1 cellular context compared by ENCODE assay signal in the genomic region with DNA sequence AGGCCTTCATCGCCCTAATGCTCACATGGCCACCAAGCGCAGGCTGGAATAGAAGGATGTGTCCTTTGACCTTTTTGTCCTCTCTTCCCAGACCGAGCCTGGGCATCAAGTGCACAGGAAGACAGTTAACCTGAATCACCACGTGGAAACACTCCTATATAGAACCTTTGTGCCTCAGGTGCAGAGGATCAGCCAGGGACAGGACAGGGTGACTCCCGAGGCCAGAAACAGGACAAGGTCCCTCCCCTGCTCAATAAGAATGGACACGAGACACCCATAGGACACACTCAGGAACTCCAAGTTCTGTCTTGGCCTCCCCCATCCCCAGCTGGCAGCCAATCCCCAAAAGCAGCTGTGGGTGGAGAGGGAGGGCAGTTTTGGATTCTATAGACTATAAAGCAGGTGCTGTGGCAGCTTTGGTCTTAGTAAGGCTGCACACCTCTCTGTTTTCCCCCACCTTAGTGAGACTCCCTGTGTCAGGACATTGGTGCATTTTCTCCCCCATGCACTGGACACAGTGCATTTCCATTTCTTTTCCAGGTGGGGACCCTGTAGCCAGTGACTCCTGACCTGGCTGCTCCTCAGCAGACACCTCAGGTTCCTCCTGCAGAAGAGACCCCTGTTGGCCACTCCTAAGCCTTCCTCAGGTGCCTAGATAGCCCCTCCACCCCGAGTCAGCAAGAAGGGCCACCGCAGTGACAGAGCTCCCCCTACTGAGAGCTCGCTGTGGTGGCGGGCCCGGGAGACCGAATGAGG.
A peak's percentile ranks its signal among the peaks of the same experiment; 100 is the strongest.
TF ChIP-seq lines count a peak whose summit lies in the region.

No MANE protein-coding gene starts in this region.

TF ChIP-seq in HepG2, 621 proteins besides CTCF, POLR2A, EP300 and RAD21 (continued from another document and continues in another):
- TF ChIP-seq NPAS2 (CRISPR knock-in tag; IDR thresholded peaks at IDR 0.05; ENCODE audit: borderline replicate concordance) (no peak), DDIT3 (CRISPR knock-in tag; IDR thresholded peaks at IDR 0.05) (no peak), ZNF235 (CRISPR knock-in tag; IDR thresholded peaks at IDR 0.05; ENCODE audit: borderline replicate concordance) (no peak), BRCA1 (CRISPR knock-in tag; IDR thresholded peaks at IDR 0.05) (no peak), ZEB1 (IDR thresholded peaks at IDR 0.05; ENCODE audit: insufficient replicate concordance, low read depth) (peak; percentile 69), NCOA2 (CRISPR knock-in tag; IDR thresholded peaks at IDR 0.05) (peak; percentile 80), NFIC (IDR thresholded peaks at IDR 0.05; ENCODE audit: low read length) (no peak), PAWR (CRISPR knock-in tag; IDR thresholded peaks at IDR 0.05; ENCODE audit: borderline replicate concordance) (no peak), PAF1 (CRISPR knock-in tag; IDR thresholded peaks at IDR 0.05) (no peak), CEBPB (IDR thresholded peaks at IDR 0.05; ENCODE audit: borderline replicate concordance, low read depth, low read length) (no peak), ZNF777 (CRISPR knock-in tag; IDR thresholded peaks at IDR 0.05) (no peak), MTF2 (CRISPR knock-in tag; IDR thresholded peaks at IDR 0.05; ENCODE audit: borderline replicate concordance) (no peak), PBX3 (CRISPR knock-in tag; IDR thresholded peaks at IDR 0.05; ENCODE audit: borderline replicate concordance) (no peak), ZNF282 (IDR thresholded peaks at IDR 0.05; ENCODE audit: partially characterized antibody) (no peak), HNRNPH1 (optimal IDR thresholded peaks at IDR 0.05; ENCODE audit: low read depth, low read length) (no peak), SAFB2 (CRISPR knock-in tag; IDR thresholded peaks at IDR 0.05; ENCODE audit: borderline replicate concordance, low read depth) (no peak), TAF15 (IDR thresholded peaks at IDR 0.05; ENCODE audit: low read depth, low read length, poor library complexity, severe bottlenecking) (no peak), KAT8 (CRISPR knock-in tag; IDR thresholded peaks at IDR 0.05) (peak; percentile 75), ZBTB42 (CRISPR knock-in tag; IDR thresholded peaks at IDR 0.05) (no peak), PHF8 (CRISPR knock-in tag; IDR thresholded peaks at IDR 0.05) (no peak), KMT2B (CRISPR knock-in tag; IDR thresholded peaks at IDR 0.05) (no peak; the same call in 1 of the 2 replicates), THRA (CRISPR knock-in tag; IDR thresholded peaks at IDR 0.05; ENCODE audit: borderline replicate concordance) (no peak), ZNF839 (CRISPR knock-in tag; IDR thresholded peaks at IDR 0.05; ENCODE audit: borderline replicate concordance) (no peak), TOE1 (CRISPR knock-in tag; IDR thresholded peaks at IDR 0.05) (peak; percentile 65; the same call in 1 of the 2 replicates), POLR2G (IDR thresholded peaks at IDR 0.05; ENCODE audit: low read depth, low read length) (no peak), ARNT (IDR thresholded peaks at IDR 0.05) (no peak), ZNF577 (CRISPR knock-in tag; IDR thresholded peaks at IDR 0.05; ENCODE audit: borderline replicate concordance, low read depth) (no peak), JDP2 (CRISPR knock-in tag; IDR thresholded peaks at IDR 0.05; ENCODE audit: borderline replicate concordance) (no peak), ZNF451 (CRISPR knock-in tag; IDR thresholded peaks at IDR 0.05) (no peak), ZSCAN20 (CRISPR knock-in tag; IDR thresholded peaks at IDR 0.05; ENCODE audit: borderline replicate concordance) (no peak), TEAD3 (CRISPR knock-in tag; optimal IDR thresholded peaks at IDR 0.05; ENCODE audit: borderline replicate concordance) (peak; percentile 82), CENPBD1 (CRISPR knock-in tag; IDR thresholded peaks at IDR 0.05; ENCODE audit: borderline replicate concordance, low read depth) (no peak), POLR2AphosphoS2 (IDR thresholded peaks at IDR 0.05; ENCODE audit: low read depth, low read length) (no peak), ZNF83 (CRISPR knock-in tag; IDR thresholded peaks at IDR 0.05; ENCODE audit: borderline replicate concordance) (no peak), ZNF773 (CRISPR knock-in tag; IDR thresholded peaks at IDR 0.05; ENCODE audit: borderline replicate concordance) (no peak), HNRNPUL1 (IDR thresholded peaks at IDR 0.05; ENCODE audit: low read depth, low read length) (no peak), SMARCE1 (IDR thresholded peaks at IDR 0.05; ENCODE audit: borderline replicate concordance) (no peak), MIER2 (CRISPR knock-in tag; IDR thresholded peaks at IDR 0.05) (peak; percentile 77), ZSCAN21 (CRISPR knock-in tag; IDR thresholded peaks at IDR 0.05; ENCODE audit: borderline replicate concordance) (no peak), KLF13 (CRISPR knock-in tag; IDR thresholded peaks at IDR 0.05) (no peak), MBD4 (IDR thresholded peaks at IDR 0.05; ENCODE audit: borderline replicate concordance, low read length) (no peak)
- TF ChIP-seq, protein P1, sequence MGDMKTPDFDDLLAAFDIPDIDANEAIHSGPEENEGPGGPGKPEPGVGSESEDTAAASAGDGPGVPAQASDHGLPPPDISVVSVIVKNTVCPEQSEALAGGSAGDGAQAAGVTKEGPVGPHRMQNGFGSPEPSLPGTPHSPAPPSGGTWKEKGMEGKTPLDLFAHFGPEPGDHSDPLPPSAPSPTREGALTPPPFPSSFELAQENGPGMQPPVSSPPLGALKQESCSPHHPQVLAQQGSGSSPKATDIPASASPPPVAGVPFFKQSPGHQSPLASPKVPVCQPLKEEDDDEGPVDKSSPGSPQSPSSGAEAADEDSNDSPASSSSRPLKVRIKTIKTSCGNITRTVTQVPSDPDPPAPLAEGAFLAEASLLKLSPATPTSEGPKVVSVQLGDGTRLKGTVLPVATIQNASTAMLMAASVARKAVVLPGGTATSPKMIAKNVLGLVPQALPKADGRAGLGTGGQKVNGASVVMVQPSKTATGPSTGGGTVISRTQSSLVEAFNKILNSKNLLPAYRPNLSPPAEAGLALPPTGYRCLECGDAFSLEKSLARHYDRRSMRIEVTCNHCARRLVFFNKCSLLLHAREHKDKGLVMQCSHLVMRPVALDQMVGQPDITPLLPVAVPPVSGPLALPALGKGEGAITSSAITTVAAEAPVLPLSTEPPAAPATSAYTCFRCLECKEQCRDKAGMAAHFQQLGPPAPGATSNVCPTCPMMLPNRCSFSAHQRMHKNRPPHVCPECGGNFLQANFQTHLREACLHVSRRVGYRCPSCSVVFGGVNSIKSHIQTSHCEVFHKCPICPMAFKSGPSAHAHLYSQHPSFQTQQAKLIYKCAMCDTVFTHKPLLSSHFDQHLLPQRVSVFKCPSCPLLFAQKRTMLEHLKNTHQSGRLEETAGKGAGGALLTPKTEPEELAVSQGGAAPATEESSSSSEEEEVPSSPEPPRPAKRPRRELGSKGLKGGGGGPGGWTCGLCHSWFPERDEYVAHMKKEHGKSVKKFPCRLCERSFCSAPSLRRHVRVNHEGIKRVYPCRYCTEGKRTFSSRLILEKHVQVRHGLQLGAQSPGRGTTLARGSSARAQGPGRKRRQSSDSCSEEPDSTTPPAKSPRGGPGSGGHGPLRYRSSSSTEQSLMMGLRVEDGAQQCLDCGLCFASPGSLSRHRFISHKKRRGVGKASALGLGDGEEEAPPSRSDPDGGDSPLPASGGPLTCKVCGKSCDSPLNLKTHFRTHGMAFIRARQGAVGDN (CRISPR knock-in tag; IDR thresholded peaks at IDR 0.05) = peak; percentile 90
- TF ChIP-seq, protein P2, sequence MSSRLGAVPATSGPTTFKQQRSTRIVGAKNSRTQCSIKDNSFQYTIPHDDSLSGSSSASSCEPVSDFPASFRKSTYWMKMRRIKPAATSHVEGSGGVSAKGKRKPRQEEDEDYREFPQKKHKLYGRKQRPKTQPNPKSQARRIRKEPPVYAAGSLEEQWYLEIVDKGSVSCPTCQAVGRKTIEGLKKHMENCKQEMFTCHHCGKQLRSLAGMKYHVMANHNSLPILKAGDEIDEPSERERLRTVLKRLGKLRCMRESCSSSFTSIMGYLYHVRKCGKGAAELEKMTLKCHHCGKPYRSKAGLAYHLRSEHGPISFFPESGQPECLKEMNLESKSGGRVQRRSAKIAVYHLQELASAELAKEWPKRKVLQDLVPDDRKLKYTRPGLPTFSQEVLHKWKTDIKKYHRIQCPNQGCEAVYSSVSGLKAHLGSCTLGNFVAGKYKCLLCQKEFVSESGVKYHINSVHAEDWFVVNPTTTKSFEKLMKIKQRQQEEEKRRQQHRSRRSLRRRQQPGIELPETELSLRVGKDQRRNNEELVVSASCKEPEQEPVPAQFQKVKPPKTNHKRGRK (CRISPR knock-in tag; IDR thresholded peaks at IDR 0.05) = no peak
- TF ChIP-seq, protein P3, sequence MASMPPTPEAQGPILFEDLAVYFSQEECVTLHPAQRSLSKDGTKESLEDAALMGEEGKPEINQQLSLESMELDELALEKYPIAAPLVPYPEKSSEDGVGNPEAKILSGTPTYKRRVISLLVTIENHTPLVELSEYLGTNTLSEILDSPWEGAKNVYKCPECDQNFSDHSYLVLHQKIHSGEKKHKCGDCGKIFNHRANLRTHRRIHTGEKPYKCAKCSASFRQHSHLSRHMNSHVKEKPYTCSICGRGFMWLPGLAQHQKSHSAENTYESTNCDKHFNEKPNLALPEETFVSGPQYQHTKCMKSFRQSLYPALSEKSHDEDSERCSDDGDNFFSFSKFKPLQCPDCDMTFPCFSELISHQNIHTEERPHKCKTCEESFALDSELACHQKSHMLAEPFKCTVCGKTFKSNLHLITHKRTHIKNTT (CRISPR knock-in tag; IDR thresholded peaks at IDR 0.05) = no peak
- TF ChIP-seq, protein P4, sequence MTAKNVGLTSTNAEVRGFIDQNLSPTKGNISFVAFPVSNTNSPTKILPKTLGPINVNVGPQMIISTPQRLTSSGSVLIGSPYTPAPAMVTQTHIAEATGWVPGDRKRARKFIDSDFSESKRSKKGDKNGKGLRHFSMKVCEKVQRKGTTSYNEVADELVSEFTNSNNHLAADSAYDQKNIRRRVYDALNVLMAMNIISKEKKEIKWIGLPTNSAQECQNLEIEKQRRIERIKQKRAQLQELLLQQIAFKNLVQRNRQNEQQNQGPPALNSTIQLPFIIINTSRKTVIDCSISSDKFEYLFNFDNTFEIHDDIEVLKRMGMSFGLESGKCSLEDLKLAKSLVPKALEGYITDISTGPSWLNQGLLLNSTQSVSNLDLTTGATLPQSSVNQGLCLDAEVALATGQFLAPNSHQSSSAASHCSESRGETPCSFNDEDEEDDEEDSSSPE (CRISPR knock-in tag; IDR thresholded peaks at IDR 0.05) = 0 out of 2 replicates have a peak, but pooled peaks have one; percentile 53
- TF ChIP-seq, protein P5, sequence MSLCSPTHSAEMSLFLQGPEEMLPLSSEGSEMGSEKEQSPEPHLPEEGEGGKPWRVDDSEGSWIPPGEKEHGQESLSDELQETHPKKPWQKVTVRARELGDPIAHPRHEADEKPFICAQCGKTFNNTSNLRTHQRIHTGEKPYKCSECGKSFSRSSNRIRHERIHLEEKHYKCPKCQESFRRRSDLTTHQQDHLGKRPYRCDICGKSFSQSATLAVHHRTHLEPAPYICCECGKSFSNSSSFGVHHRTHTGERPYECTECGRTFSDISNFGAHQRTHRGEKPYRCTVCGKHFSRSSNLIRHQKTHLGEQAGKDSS (CRISPR knock-in tag; IDR thresholded peaks at IDR 0.05; ENCODE audit: borderline replicate concordance, low read depth) = peak; percentile 49; the same call in 1 of the 2 replicates
- TF ChIP-seq, protein P6, sequence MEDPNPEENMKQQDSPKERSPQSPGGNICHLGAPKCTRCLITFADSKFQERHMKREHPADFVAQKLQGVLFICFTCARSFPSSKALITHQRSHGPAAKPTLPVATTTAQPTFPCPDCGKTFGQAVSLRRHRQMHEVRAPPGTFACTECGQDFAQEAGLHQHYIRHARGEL (CRISPR knock-in tag; IDR thresholded peaks at IDR 0.05) = no peak
